ENCODE assay signal across 8 cellular contexts in genomic region chr1:151047925-151048644, GRCh38. TPM values are rescaled to one million over a fixed set of nuclear protein-coding genes. Genes with fewer than 3 reads are reported as not detected.
DNase-seq lines count a peak whose midpoint lies in the region; ATAC-seq and TF ChIP-seq lines count a peak whose summit lies in the region.

No MANE protein-coding gene starts in this region.

- H3K9me3 Mint-ChIP-seq in CD14-positive monocyte = peaks cover 0 to 7% (median 0%) of the 10 kb centered on the region in 7 donors
- H3K9me3 Mint-ChIP-seq in activated naive CD4-positive, alpha-beta T cell treated with anti-CD3 and anti-CD28 coated beads for 36 hours = no peaks in the 10 kb centered on the region

- intact Hi-C loops in CD14-positive monocyte (cut with micrococcal nuclease) (loop anchor here in 1 of 2 donors (5.0 kb wide), 1 partner anchor 36 kb away; no protein-coding TSS in a partner anchor), vagina (cut with DNase I) (no loop called here)
- intact Hi-C loops in activated naive CD4-positive, alpha-beta T cell treated with anti-CD3 and anti-CD28 coated beads for 36 hours (cut with micrococcal nuclease) = loop anchor here (2.0 kb wide), 1 partner anchor 39 kb away; the partner anchor contains the start of gene PRUNE1

- no peaks in the 10 kb centered on the region for H3K27me3 ChIP-seq in HUES64 (ENCODE audit: insufficient read depth, low read length)
- no peaks in the 10 kb centered on the region for H3K27me3 ChIP-seq in Peyer's patch
- no peaks in the 10 kb centered on the region for H3K27me3 ChIP-seq in neural cell (ENCODE audit: insufficient read depth, low read depth, low read length)
- H3K27me3 ChIP-seq in vagina = no peaks in the 10 kb centered on the region

- no peaks in the 10 kb centered on the region for H3F3A ChIP-seq in neural cell (ENCODE audit: insufficient read depth, low read length, poor library complexity, severe bottlenecking)

- peaks cover 33% of the 10 kb centered on the region for H3K36me3 ChIP-seq in HUES64 (ENCODE audit: insufficient read depth, low read length)
- peaks cover 0 to 17% (median 0%) of the 10 kb centered on the region in 3 donors for H3K36me3 ChIP-seq in Peyer's patch
- H3K36me3 ChIP-seq in neural cell (ENCODE audit: insufficient read depth, low read length) = no peaks in the 10 kb centered on the region
- peaks cover 0 to 13% of the 10 kb centered on the region in 2 donors for H3K36me3 ChIP-seq in vagina

- peaks cover 48% of the 10 kb centered on the region for H3K4me1 Mint-ChIP-seq in CD14-positive monocyte
- H3K4me1 Mint-ChIP-seq in activated naive CD4-positive, alpha-beta T cell treated with anti-CD3 and anti-CD28 coated beads for 36 hours (ENCODE audit: low read depth) = peaks cover 38% of the 10 kb centered on the region

- TF ChIP-seq POLR2A in Peyer's patch (IDR thresholded peaks at IDR 0.05) (peak in 1 of 2 donors; percentile 34), vagina (IDR thresholded peaks at IDR 0.05) (no peak)

- H4K20me1 ChIP-seq in neural cell (ENCODE audit: insufficient read depth) = no peaks in the 10 kb centered on the region

- no peak for TF ChIP-seq CTCF in CD14-positive monocyte (IDR thresholded peaks at IDR 0.05)
- peak in 5 of 6 experiments; percentile 25 to 50 (median 47) for TF ChIP-seq CTCF in Peyer's patch (IDR thresholded peaks at IDR 0.05)
- peak; percentile 66 for TF ChIP-seq CTCF in neural cell (IDR thresholded peaks at IDR 0.05; ENCODE audit: poor library complexity, severe bottlenecking)
- peak in 1 of 3 experiments; percentile 24 for TF ChIP-seq CTCF in vagina (IDR thresholded peaks at IDR 0.05)

- ATAC-seq in GM19351 (IDR thresholded peaks at IDR 0.05; ENCODE audit: unreplicated experiment) = peak; percentile 74

- H3K9me3 ChIP-seq in HUES64 (ENCODE audit: insufficient read depth, low read depth, low read length) (no peaks in the 10 kb centered on the region), Peyer's patch (no peaks in the 10 kb centered on the region), neural cell (ENCODE audit: low read length) (no peaks in the 10 kb centered on the region), vagina (no peaks in the 10 kb centered on the region)

- CTCF ChIA-PET in activated naive CD4-positive, alpha-beta T cell treated with anti-CD3 and anti-CD28 coated beads for 36 hours (lab: Charles Lee) = interaction anchor here (0.5 to 3.7 kb wide), 11 partner anchors 9 to 189 kb away, joined by 3 to 24 read pairs (median 4); partner anchors contain the start of genes CDC42SE1, MINDY1, MLLT11 and TNFAIP8L2

- peak; percentile 8 for TF ChIP-seq RAD21 in neural cell (conservative IDR thresholded peaks at IDR 0.05)

- H3K36me3 Mint-ChIP-seq in CD14-positive monocyte = peaks cover 30 to 39% of the 10 kb centered on the region in 2 donors
- H3K36me3 Mint-ChIP-seq in activated naive CD4-positive, alpha-beta T cell treated with anti-CD3 and anti-CD28 coated beads for 36 hours (ENCODE audit: low read depth) = peaks cover 7% of the 10 kb centered on the region

- DNase-seq in CD14-positive monocyte (ENCODE audit: low spot score) (no peak), Peyer's patch (peak; percentile 76 to 84 (median 77)), foreskin melanocyte (peak; percentile 27), vagina (ENCODE audit: extremely low spot score in 2 of 2) (no peak)
- peak; percentile 66 for DNase-seq in activated naive CD4-positive, alpha-beta T cell treated with anti-CD3 and anti-CD28 coated beads for 36 hours

- H3K9ac ChIP-seq in HUES64 (ENCODE audit: low read depth, low read length) (peak overlapping the region; percentile 84), neural cell (ENCODE audit: low read length) (peak overlapping the region; percentile 87)

- peak overlapping the region; percentile 76 for H3K4me2 ChIP-seq in neural cell (ENCODE audit: low read length)

- H2AFZ ChIP-seq in neural cell (ENCODE audit: low read depth, low read length) = peak overlapping the region; percentile 81

- peak overlapping the region in 6 of 7 donors; percentile 65 to 84 (median 71) for H3K27ac Mint-ChIP-seq in CD14-positive monocyte
- peak overlapping the region; percentile 78 for H3K27ac Mint-ChIP-seq in activated naive CD4-positive, alpha-beta T cell treated with anti-CD3 and anti-CD28 coated beads for 36 hours

- H3K79me2 ChIP-seq in neural cell (replicated peaks; ENCODE audit: insufficient read depth, low read length) = no peaks in the 10 kb centered on the region

- H3K27me3 Mint-ChIP-seq in CD14-positive monocyte (ENCODE audit: low read depth in 3 of 3) = peaks cover 2 to 30% (median 27%) of the 10 kb centered on the region in 3 donors
- no peaks in the 10 kb centered on the region for H3K27me3 Mint-ChIP-seq in activated naive CD4-positive, alpha-beta T cell treated with anti-CD3 and anti-CD28 coated beads for 36 hours (ENCODE audit: low read depth)

- under 1% methylated on average over 48 of the region's 48 CpGs for WGBS in HUES64

- H3K27ac ChIP-seq in HUES64 (ENCODE audit: low read depth, low read length) (peak overlapping the region; percentile 88), Peyer's patch (peak overlapping the region; percentile 76 to 90 (median 82)), neural cell (ENCODE audit: low read length) (peak overlapping the region; percentile 71), vagina (peak overlapping the region; percentile 93)

- peak overlapping the region; percentile 95 to 99 for H3K4me3 Mint-ChIP-seq in CD14-positive monocyte
- H3K4me3 Mint-ChIP-seq in activated naive CD4-positive, alpha-beta T cell treated with anti-CD3 and anti-CD28 coated beads for 36 hours = peak overlapping the region; percentile 87

- H3K4me1 ChIP-seq in HUES64 (ENCODE audit: insufficient read depth, low read length) (peaks cover 11% of the 10 kb centered on the region; the same call in 1 of the 2 replicates), Peyer's patch (peaks cover 0 to 18% (median 2%) of the 10 kb centered on the region in 4 donors), vagina (peaks cover 22% of the 10 kb centered on the region)

- H3K9me2 ChIP-seq in neural cell (ENCODE audit: insufficient read depth, low read length) = no peaks in the 10 kb centered on the region

- TF ChIP-seq EP300 in neural cell (conservative IDR thresholded peaks at IDR 0.05; ENCODE audit: poor library complexity, severe bottlenecking) = no peak

- peak overlapping the region; percentile 82 for H3K4me3 ChIP-seq in HUES64 (ENCODE audit: low read length)
- H3K4me3 ChIP-seq in Peyer's patch = peak overlapping the region; percentile 46 to 74 (median 66)
- peak overlapping the region; percentile 90 for H3K4me3 ChIP-seq in neural cell (ENCODE audit: low read length)
- H3K4me3 ChIP-seq in vagina = peak overlapping the region; percentile 72 to 85

TF ChIP-seq in neural cell, 6 proteins besides CTCF, POLR2A, EP300 and RAD21 (continues in another document):
- TF ChIP-seq TAF1 (IDR thresholded peaks at IDR 0.05; ENCODE audit: low read depth) = peak; percentile 52
- no peak for TF ChIP-seq EZH2 (IDR thresholded peaks at IDR 0.05; ENCODE audit: borderline replicate concordance, insufficient read depth, low read length, poor library complexity, severe bottlenecking)
- peak; percentile 62 for TF ChIP-seq MXI1 (conservative IDR thresholded peaks at IDR 0.05; ENCODE audit: poor library complexity, severe bottlenecking)

RNA-seq across cellular contexts. Expression of gene C1orf56, which starts 0.5 kb away (rescaled TPM):
- 1 to 10 TPM in 1 of 2 donors, under 1 TPM in 1; 0.62 to 1.5 TPM for polyA plus RNA-seq in CD14-positive monocyte
- 4.2 TPM for polyA plus RNA-seq in HUES64 (2013, experiment 1 of 2)
- 4.2 TPM for polyA plus RNA-seq in HUES64 (2013, experiment 2 of 2)
- total RNA-seq in Peyer's patch = 1 to 10 TPM in 3 of 4 donors, not detected in 1; 1.3 to 2.5 (median 1.4) TPM
- total RNA-seq in activated naive CD4-positive, alpha-beta T cell treated with anti-CD3 and anti-CD28 coated beads for 36 hours = under 1 TPM; 0.49 to 0.57 TPM
- 0.87 and 1.2 TPM in 2 replicates for polyA plus RNA-seq in neural cell
- polyA minus RNA-seq in neural cell = 2.2 and 2.9 TPM in 2 replicates
- total RNA-seq in vagina = 5.2 TPM

RNA-seq across cellular contexts. Expression of gene CDC42SE1, which starts 11.3 kb away (rescaled TPM):
- polyA plus RNA-seq in CD14-positive monocyte (10 to 100 TPM; 62.1 to 75.7 TPM), neural cell (102 and 107 TPM in 2 replicates)
- polyA plus RNA-seq in HUES64 (2013, experiment 1 of 2) = 43.5 TPM
- polyA plus RNA-seq in HUES64 (2013, experiment 2 of 2) = 46.4 TPM
- total RNA-seq in Peyer's patch (10 to 100 TPM; 48.6 to 87.5 (median 58.6) TPM), vagina (89.1 TPM)
- 10 to 100 TPM; 98.1 to 99.0 TPM for total RNA-seq in activated naive CD4-positive, alpha-beta T cell treated with anti-CD3 and anti-CD28 coated beads for 36 hours
- polyA minus RNA-seq in neural cell = 61.6 and 63.4 TPM in 2 replicates

RNA-seq across cellular contexts. Expression of gene BNIPL, which starts 11.7 kb away (rescaled TPM):
- polyA plus RNA-seq in CD14-positive monocyte (not detected), neural cell (0.16 and 0.33 TPM in 2 replicates)
- 0.65 TPM for polyA plus RNA-seq in HUES64 (2013, experiment 1 of 2)
- polyA plus RNA-seq in HUES64 (2013, experiment 2 of 2) = 0.57 TPM
- total RNA-seq in Peyer's patch (1 to 10 TPM in 2 of 4 donors, under 1 TPM in 1, not detected in 1; 0.70 to 8.4 (median 3.6) TPM), vagina (105 TPM)
- total RNA-seq in activated naive CD4-positive, alpha-beta T cell treated with anti-CD3 and anti-CD28 coated beads for 36 hours = 1 to 10 TPM; 1.1 to 1.3 TPM
- 0.23 and 0.24 TPM in 2 replicates for polyA minus RNA-seq in neural cell

RNA-seq across cellular contexts. Expression of gene MLLT11, which starts 12.1 kb away (rescaled TPM):
- polyA plus RNA-seq in CD14-positive monocyte (under 1 TPM; 0.38 to 0.40 TPM), neural cell (131 and 142 TPM in 2 replicates)
- 36.6 TPM for polyA plus RNA-seq in HUES64 (2013, experiment 1 of 2)
- 48.0 TPM for polyA plus RNA-seq in HUES64 (2013, experiment 2 of 2)
- total RNA-seq in Peyer's patch (under 1 TPM in 2 of 4 donors, not detected in 2; 0.27 to 0.95 TPM), vagina (3.7 TPM)
- total RNA-seq in activated naive CD4-positive, alpha-beta T cell treated with anti-CD3 and anti-CD28 coated beads for 36 hours = 1 to 10 TPM; 3.3 to 3.6 TPM
- polyA minus RNA-seq in neural cell = 79.9 and 88.8 TPM in 2 replicates

RNA-seq across cellular contexts. Expression of gene GABPB2, which starts 22.5 kb away (rescaled TPM):
- polyA plus RNA-seq in CD14-positive monocyte (1 to 10 TPM; 2.2 TPM), neural cell (3.0 and 4.1 TPM in 2 replicates)
- polyA plus RNA-seq in HUES64 (2013, experiment 1 of 2) = 1.6 TPM
- polyA plus RNA-seq in HUES64 (2013, experiment 2 of 2) = 2.1 TPM
- total RNA-seq in Peyer's patch (10 to 100 TPM in 3 of 4 donors, 1 to 10 TPM in 1; 7.9 to 32.2 (median 15.8) TPM), vagina (19.2 TPM)
- 10 to 100 TPM; 16.1 to 16.2 TPM for total RNA-seq in activated naive CD4-positive, alpha-beta T cell treated with anti-CD3 and anti-CD28 coated beads for 36 hours
- 12.2 TPM in 2 replicates for polyA minus RNA-seq in neural cell

Comparison
In these comparisons a context has a peak if more than half of its experiments do, and no peak if none do; other contexts are left out.
1. DNase-seq: peak in Peyer's patch (3 of 3), activated naive CD4-positive, alpha-beta T cell treated with anti-CD3 and anti-CD28 coated beads for 36 hours (single experiment) and foreskin melanocyte (single experiment); none in CD14-positive monocyte (single experiment) and vagina (0 of 2).
2. RNA of gene BNIPL, which starts 11.7 kb away (total RNA-seq): 105 TPM in vagina (single experiment); 0.70 to 8.4 TPM in Peyer's patch and 1.1 to 1.3 TPM in activated naive CD4-positive, alpha-beta T cell treated with anti-CD3 and anti-CD28 coated beads for 36 hours; every median in the first group is over 10 times any median in the second.
3. Peak in every context shown above with its lines, with median percentiles within 50 percentile points of each other: H3K27ac ChIP-seq and H3K4me3 ChIP-seq.